25 cellular contexts compared by ENCODE assay signal in the genomic region with DNA sequence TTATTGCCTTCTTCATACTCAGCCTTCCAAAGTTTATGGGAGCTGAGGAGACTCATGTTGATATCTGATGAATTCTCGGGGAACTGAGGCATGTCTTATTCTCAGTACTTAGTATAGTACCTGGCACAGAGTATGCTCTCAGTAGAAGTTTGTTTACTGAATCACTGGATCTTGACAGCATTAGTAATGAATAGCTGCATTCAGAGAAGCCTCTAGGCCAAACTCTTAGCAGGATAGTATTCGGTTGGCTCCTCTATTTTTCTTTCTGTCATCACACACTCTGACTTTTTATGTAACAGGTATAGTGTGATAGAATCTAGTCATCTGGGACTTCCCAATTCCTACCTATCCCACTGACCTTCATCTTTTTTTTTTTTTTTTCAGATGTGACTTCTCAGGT.
"Had no signal": no experiment of that assay in that cellular context is flagged by ENCODE, and none has a peak within 500 bp of the region (broad histone marks: within the 10 kb centered on the region; RNA-seq: fewer than 3 reads in every experiment).

No MANE protein-coding gene starts in this region.

- H3K4me3 Mint-ChIP-seq: immature natural killer cell; naive B cell; nephron; stimulated activated memory B cell treated with anti-CD40 and anti-IgM and Interleukin-4, amounts not matched to agents 10 μg/mL and 1 μg/mL and 100 μg/mL, for 72 hours had no signal

- H3K4me1 Mint-ChIP-seq: immature natural killer cell; nephron; stimulated activated memory B cell treated with anti-CD40 and anti-IgM and Interleukin-4, amounts not matched to agents 10 μg/mL and 1 μg/mL and 100 μg/mL, for 72 hours had no signal

- H3K79me2 ChIP-seq: parathyroid adenoma had no signal

- H3K36me3 ChIP-seq: esophagus squamous epithelium, spleen, stomach, thoracic aorta, transverse colon had no signal

- DNase-seq: cortex of kidney; dorsolateral prefrontal cortex; effector CD8-positive, alpha-beta T cell; esophagus squamous epithelium; foreskin fibroblast; immature natural killer cell; kidney; left colon; left ventricle myocardium superior; mesendoderm; naive B cell; psoas muscle; spleen; stimulated activated CD4-positive, alpha-beta T cell treated with anti-CD3 and anti-CD28 coated beads, Interleukin-15, amount 100 ng/mL, for 24 hours; stimulated activated CD4-positive, alpha-beta T cell treated with anti-CD3 and anti-CD28 coated beads, Interleukin-1b, Interleukin-23, amount 100 ng/mL, for 48 hours; stimulated activated CD4-positive, alpha-beta T cell treated with anti-CD3 and anti-CD28 coated beads, Interleukin-4, amount 100 ng/mL, for 24 hours; stomach; substantia nigra; transverse colon had no signal

- H3K9me3 ChIP-seq: esophagus squamous epithelium, thoracic aorta had no signal

- H3K27me3 ChIP-seq: dorsolateral prefrontal cortex, esophagus squamous epithelium, spleen, stomach, transverse colon had no signal

- H3K36me3 Mint-ChIP-seq: immature natural killer cell; stimulated activated memory B cell treated with anti-CD40 and anti-IgM and Interleukin-4, amounts not matched to agents 10 μg/mL and 1 μg/mL and 100 μg/mL, for 72 hours had no signal

- H3K27ac Mint-ChIP-seq: immature natural killer cell; nephron; stimulated activated memory B cell treated with anti-CD40 and anti-IgM and Interleukin-4, amounts not matched to agents 10 μg/mL and 1 μg/mL and 100 μg/mL, for 72 hours had no signal

- FAIRE-seq: kidney had no signal

- ATAC-seq: left colon; left ventricle myocardium superior; psoas muscle; sciatic nerve; stimulated activated memory B cell treated with anti-CD40 and anti-IgM and Interleukin-4, amounts not matched to agents 10 μg/mL and 1 μg/mL and 100 μg/mL, for 72 hours had no signal

- H2AFZ ChIP-seq: parathyroid adenoma had no signal

- H3K4me3 ChIP-seq: dorsolateral prefrontal cortex, esophagus squamous epithelium, lung, psoas muscle, spleen, stomach, thoracic aorta, transverse colon had no signal

- H3K27ac ChIP-seq: dorsolateral prefrontal cortex, esophagus squamous epithelium, parathyroid adenoma, psoas muscle, spleen, stomach, thoracic aorta, transverse colon had no signal

- H3K9ac ChIP-seq: parathyroid adenoma had no signal

- H3K27me3 Mint-ChIP-seq: naive B cell had no signal

- H3K4me1 ChIP-seq: esophagus squamous epithelium, parathyroid adenoma, psoas muscle, spleen, stomach, transverse colon had no signal
